ENCODE assay signal across 1 cellular context in genomic region chr19:10565028-10565566, GRCh38.
TF ChIP-seq lines count a peak whose summit lies in the region.

No MANE protein-coding gene starts in this region.

TF ChIP-seq in HCT116, 20 proteins besides CTCF, POLR2A, EP300 and RAD21:
- TF ChIP-seq SIN3A (IDR thresholded peaks at IDR 0.05; ENCODE audit: low read depth) (no peak; the same call in 1 of the 2 replicates), REST (IDR thresholded peaks at IDR 0.05; ENCODE audit: low read depth) (no peak), POLR2AphosphoS5 (IDR thresholded peaks at IDR 0.05; ENCODE audit: low read depth, low read length) (no peak), YY1 (IDR thresholded peaks at IDR 0.05; ENCODE audit: extremely low read depth, insufficient replicate concordance, low read depth, low read length) (no peak), EZH2 (IDR thresholded peaks at IDR 0.05) (no peak), ZFX (IDR thresholded peaks at IDR 0.05) (no peak), EGR1 (IDR thresholded peaks at IDR 0.05; ENCODE audit: low read depth) (no peak), ATF3 (IDR thresholded peaks at IDR 0.05) (no peak), MAX (IDR thresholded peaks at IDR 0.05) (no peak), SP1 (IDR thresholded peaks at IDR 0.05; ENCODE audit: low read depth) (no peak), JUND (IDR thresholded peaks at IDR 0.05) (no peak), CEBPB (IDR thresholded peaks at IDR 0.05; ENCODE audit: low read depth) (no peak), FOSL1 (IDR thresholded peaks at IDR 0.05; ENCODE audit: low read depth) (no peak), ZNF274 (IDR thresholded peaks at IDR 0.05; ENCODE audit: low read depth, low read length) (no peak), ELF1 (IDR thresholded peaks at IDR 0.05; ENCODE audit: borderline replicate concordance, low read depth) (no peak), ZBTB33 (IDR thresholded peaks at IDR 0.05; ENCODE audit: extremely low read depth, insufficient replicate concordance, low read length) (no peak)
